Comparison of ENCODE assay signal across 1 cellular context in the genomic region with DNA sequence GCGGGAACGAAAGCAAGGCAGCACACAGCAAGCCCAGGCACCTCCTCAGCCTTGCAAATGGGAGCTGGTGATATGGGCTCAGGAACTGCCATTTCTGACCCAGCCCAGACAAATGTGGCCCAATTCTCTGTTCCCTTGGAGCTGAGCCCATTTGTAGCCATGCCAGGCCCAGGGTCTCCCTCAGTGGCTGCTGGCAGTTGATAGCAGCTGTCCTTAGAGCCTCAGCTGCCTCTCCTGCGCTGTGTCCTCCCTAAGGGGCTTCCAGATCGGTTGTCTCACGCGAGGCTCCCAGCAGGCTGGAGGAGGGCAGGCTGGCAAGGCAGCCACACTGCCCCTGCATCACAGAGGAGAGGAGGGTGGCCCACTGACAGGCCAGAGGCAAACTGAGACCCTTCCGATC.
TF ChIP-seq lines count a peak whose summit lies in the region.

No MANE protein-coding gene starts in this region.

TF ChIP-seq in IMR-90, 13 proteins besides CTCF, POLR2A, EP300 and RAD21:
- TF ChIP-seq, protein P1, sequence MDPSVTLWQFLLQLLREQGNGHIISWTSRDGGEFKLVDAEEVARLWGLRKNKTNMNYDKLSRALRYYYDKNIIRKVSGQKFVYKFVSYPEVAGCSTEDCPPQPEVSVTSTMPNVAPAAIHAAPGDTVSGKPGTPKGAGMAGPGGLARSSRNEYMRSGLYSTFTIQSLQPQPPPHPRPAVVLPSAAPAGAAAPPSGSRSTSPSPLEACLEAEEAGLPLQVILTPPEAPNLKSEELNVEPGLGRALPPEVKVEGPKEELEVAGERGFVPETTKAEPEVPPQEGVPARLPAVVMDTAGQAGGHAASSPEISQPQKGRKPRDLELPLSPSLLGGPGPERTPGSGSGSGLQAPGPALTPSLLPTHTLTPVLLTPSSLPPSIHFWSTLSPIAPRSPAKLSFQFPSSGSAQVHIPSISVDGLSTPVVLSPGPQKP (IDR thresholded peaks at IDR 0.05; ENCODE audit: borderline replicate concordance, low read depth, low read length), result no peak
- TF ChIP-seq FOS (IDR thresholded peaks at IDR 0.05; ENCODE audit: low read depth, low read length), result no peak
- no peak for TF ChIP-seq MXI1 (IDR thresholded peaks at IDR 0.05; ENCODE audit: borderline replicate concordance, low read depth, low read length)
- TF ChIP-seq RCOR1 (IDR thresholded peaks at IDR 0.05; ENCODE audit: insufficient replicate concordance, low read length), result no peak
- TF ChIP-seq MAZ (IDR thresholded peaks at IDR 0.05; ENCODE audit: borderline replicate concordance, low read depth, low read length), result no peak
- no peak for TF ChIP-seq BHLHE40 (IDR thresholded peaks at IDR 0.05; ENCODE audit: low read depth, low read length)
- no peak for TF ChIP-seq CHD1 (IDR thresholded peaks at IDR 0.05; ENCODE audit: low read depth, low read length)
- no peak for TF ChIP-seq RFX5 (IDR thresholded peaks at IDR 0.05; ENCODE audit: low read depth, low read length)
- TF ChIP-seq NFE2L2 (IDR thresholded peaks at IDR 0.05; ENCODE audit: low read depth, low read length), result no peak
- TF ChIP-seq, protein P2, sequence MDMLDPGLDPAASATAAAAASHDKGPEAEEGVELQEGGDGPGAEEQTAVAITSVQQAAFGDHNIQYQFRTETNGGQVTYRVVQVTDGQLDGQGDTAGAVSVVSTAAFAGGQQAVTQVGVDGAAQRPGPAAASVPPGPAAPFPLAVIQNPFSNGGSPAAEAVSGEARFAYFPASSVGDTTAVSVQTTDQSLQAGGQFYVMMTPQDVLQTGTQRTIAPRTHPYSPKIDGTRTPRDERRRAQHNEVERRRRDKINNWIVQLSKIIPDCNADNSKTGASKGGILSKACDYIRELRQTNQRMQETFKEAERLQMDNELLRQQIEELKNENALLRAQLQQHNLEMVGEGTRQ (IDR thresholded peaks at IDR 0.05; ENCODE audit: low read depth, low read length), result no peak
- no peak for TF ChIP-seq MAFK (IDR thresholded peaks at IDR 0.05; ENCODE audit: low read depth, low read length)
